ENCODE assay signal across 1 cellular context in genomic region chr14:105408592-105408991, GRCh38.
TF ChIP-seq lines count a peak whose summit lies in the region.

No MANE protein-coding gene starts in this region.

TF ChIP-seq in A549, 52 proteins besides CTCF, POLR2A, EP300 and RAD21:
- TF ChIP-seq ELK1 (IDR thresholded peaks at IDR 0.05; ENCODE audit: low read depth, low read length) (no peak), MAFK (IDR thresholded peaks at IDR 0.05; ENCODE audit: partially characterized antibody) (peak; percentile 90)
